ENCODE assay signal across 33 cellular contexts in the genomic region with DNA sequence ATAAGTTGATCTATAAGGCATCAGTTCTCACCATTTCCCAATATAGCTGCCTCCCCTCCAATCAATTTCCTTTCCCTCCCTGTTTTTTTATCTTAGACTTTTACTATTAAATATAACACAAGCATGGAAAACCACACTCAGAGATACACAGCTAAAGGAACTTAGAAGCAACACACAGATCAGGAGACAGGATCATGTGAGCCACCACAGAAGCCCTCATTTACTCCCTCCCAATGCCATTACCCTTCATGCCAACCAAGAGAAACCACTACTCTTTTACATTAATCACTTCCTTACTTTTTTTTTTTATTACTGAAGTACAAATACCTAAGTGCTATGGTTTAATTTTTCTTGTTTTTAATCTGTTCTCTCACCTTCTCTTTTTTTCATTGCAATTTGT.
"Had no signal": no experiment of that assay in that cellular context is flagged by ENCODE, and none has a peak within 500 bp of the region (broad histone marks: within the 10 kb centered on the region; RNA-seq: fewer than 3 reads in every experiment).

No MANE protein-coding gene starts in this region.

- FAIRE-seq: colon, endometrium, endothelial cell of umbilical vein had no signal

- H3K4me3 Mint-ChIP-seq: activated CD4-positive, alpha-beta memory T cell treated with anti-CD3 and anti-CD28 coated beads for 36 hours; activated CD4-positive, alpha-beta T cell treated with anti-CD3 and anti-CD28 coated beads for 36 hours; activated CD4-positive, alpha-beta T cell treated with anti-CD3 and anti-CD28 coated beads, Interleukin-2, amount 10 ng/mL, durations not matched to agents 24 days and 14 days; activated CD8-positive, alpha-beta memory T cell treated with anti-CD3 and anti-CD28 coated beads, Interleukin-2, amount 10 ng/mL, durations not matched to agents 7 days and 5 days; activated CD8-positive, alpha-beta T cell treated with anti-CD3 and anti-CD28 coated beads, Interleukin-2, amount 10 ng/mL, durations not matched to agents 7 days and 5 days; activated naive CD4-positive, alpha-beta T cell treated with anti-CD3 and anti-CD28 coated beads for 36 hours; activated naive CD4-positive, alpha-beta T cell treated with anti-CD3 and anti-CD28 coated beads, Interleukin-2, amount 50 U/mL, for 24 hours; activated naive CD8-positive, alpha-beta T cell treated with anti-CD3 and anti-CD28 coated beads for 36 hours; activated naive CD8-positive, alpha-beta T cell treated with anti-CD3 and anti-CD28 coated beads, Interleukin-2, amount 50 U/mL, for 24 hours; activated T-helper 1 cell treated with anti-CD3 and anti-CD28 coated beads, Interleukin-12 subunit alpha, Interleukin-12 subunit beta, Interleukin-2, Interleukin-4 antibody, amounts not matched to agents 30 ng/mL and 10 ng/mL and 1 ng/mL, durations not matched to agents 14 hours and 24 hours and 36 hours had no signal

- ATAC-seq: activated CD4-positive, alpha-beta T cell treated with anti-CD3 and anti-CD28 coated beads for 36 hours; activated CD8-positive, alpha-beta memory T cell treated with anti-CD3 and anti-CD28 coated beads, Interleukin-2, amount 10 ng/mL, durations not matched to agents 7 days and 5 days; activated CD8-positive, alpha-beta T cell treated with anti-CD3 and anti-CD28 coated beads, Interleukin-2, amount 10 ng/mL, durations not matched to agents 7 days and 5 days; activated naive CD8-positive, alpha-beta T cell treated with anti-CD3 and anti-CD28 coated beads, Interleukin-2, amount 50 U/mL, for 24 hours; body of pancreas; esophagus mucosa; gastroesophageal sphincter; heart right ventricle had no signal

- H3K27me3 ChIP-seq: adrenal gland, body of pancreas, gastroesophageal sphincter, heart right ventricle had no signal

- H3K9me3 ChIP-seq: adrenal gland, body of pancreas, gastroesophageal sphincter had no signal

- H3K27ac ChIP-seq: adrenal gland, body of pancreas, gastroesophageal sphincter, heart right ventricle had no signal

- DNase-seq: activated CD4-positive, alpha-beta memory T cell treated with anti-CD3 and anti-CD28 coated beads for 36 hours; activated CD4-positive, alpha-beta T cell treated with anti-CD3 and anti-CD28 coated beads for 36 hours; activated CD4-positive, alpha-beta T cell treated with anti-CD3 and anti-CD28 coated beads, Interleukin-2, amount 10 ng/mL, durations not matched to agents 24 days and 14 days; activated CD4-positive, CD25-positive, alpha-beta regulatory T cell; activated CD4-positive, CD25-positive, alpha-beta regulatory T cell treated with anti-CD3 and anti-CD28 coated beads, Interleukin-2, amount 50 U/mL, for 72 hours; activated CD8-positive, alpha-beta memory T cell treated with anti-CD3 and anti-CD28 coated beads, Interleukin-2, amount 10 ng/mL, durations not matched to agents 7 days and 5 days; activated CD8-positive, alpha-beta memory T cell treated with anti-CD3 and anti-CD28 coated beads, Interleukin-2, amount 50 U/mL, for 4 hours; activated CD8-positive, alpha-beta T cell treated with anti-CD3 and anti-CD28 coated beads, Interleukin-2, amount 10 ng/mL, durations not matched to agents 7 days and 5 days; activated effector memory CD4-positive, alpha-beta T cell treated with anti-CD3 and anti-CD28 coated beads, Interleukin-2, amount 50 U/mL, for 16 hours; activated naive CD4-positive, alpha-beta T cell treated with anti-CD3 and anti-CD28 coated beads for 36 hours; activated naive CD8-positive, alpha-beta T cell treated with anti-CD3 and anti-CD28 coated beads for 36 hours; activated naive CD8-positive, alpha-beta T cell treated with anti-CD3 and anti-CD28 coated beads, Interleukin-2, amount 50 U/mL, for 24 hours; activated T-cell treated with anti-CD3 and anti-CD28 coated beads, Interleukin-2, amount 50 U/mL, for 1 hour; activated T-cell treated with anti-CD3 and anti-CD28 coated beads, Interleukin-2, amount 50 U/mL, for 48 hours; adrenal gland; amygdala; aorta; body of pancreas; caudate nucleus; cortex of kidney; dermis blood vessel endothelial cell; effector CD8-positive, alpha-beta T cell; foreskin fibroblast; heart right ventricle; T-helper 2 cell had no signal

- H3K4me3 ChIP-seq: adrenal gland, body of pancreas, gastroesophageal sphincter, heart right ventricle had no signal

- H3K27me3 Mint-ChIP-seq: activated CD4-positive, alpha-beta memory T cell treated with anti-CD3 and anti-CD28 coated beads for 36 hours; activated CD4-positive, alpha-beta T cell treated with anti-CD3 and anti-CD28 coated beads for 36 hours; activated CD4-positive, alpha-beta T cell treated with anti-CD3 and anti-CD28 coated beads, Interleukin-2, amount 10 ng/mL, durations not matched to agents 24 days and 14 days; activated CD8-positive, alpha-beta memory T cell treated with anti-CD3 and anti-CD28 coated beads, Interleukin-2, amount 10 ng/mL, durations not matched to agents 7 days and 5 days; activated naive CD4-positive, alpha-beta T cell treated with anti-CD3 and anti-CD28 coated beads, Interleukin-2, amount 50 U/mL, for 24 hours; activated naive CD8-positive, alpha-beta T cell treated with anti-CD3 and anti-CD28 coated beads for 36 hours; activated naive CD8-positive, alpha-beta T cell treated with anti-CD3 and anti-CD28 coated beads, Interleukin-2, amount 50 U/mL, for 24 hours had no signal

- H3K9me3 Mint-ChIP-seq: activated naive CD4-positive, alpha-beta T cell treated with anti-CD3 and anti-CD28 coated beads, Interleukin-2, amount 50 U/mL, for 24 hours had no signal

- H3K27ac Mint-ChIP-seq: activated CD4-positive, alpha-beta memory T cell treated with anti-CD3 and anti-CD28 coated beads for 36 hours; activated CD4-positive, alpha-beta T cell treated with anti-CD3 and anti-CD28 coated beads for 36 hours; activated CD4-positive, alpha-beta T cell treated with anti-CD3 and anti-CD28 coated beads, Interleukin-2, amount 10 ng/mL, durations not matched to agents 24 days and 14 days; activated CD8-positive, alpha-beta memory T cell treated with anti-CD3 and anti-CD28 coated beads, Interleukin-2, amount 10 ng/mL, durations not matched to agents 7 days and 5 days; activated CD8-positive, alpha-beta T cell treated with anti-CD3 and anti-CD28 coated beads, Interleukin-2, amount 10 ng/mL, durations not matched to agents 7 days and 5 days; activated naive CD4-positive, alpha-beta T cell treated with anti-CD3 and anti-CD28 coated beads for 36 hours; activated naive CD4-positive, alpha-beta T cell treated with anti-CD3 and anti-CD28 coated beads, Interleukin-2, amount 50 U/mL, for 24 hours; activated naive CD8-positive, alpha-beta T cell treated with anti-CD3 and anti-CD28 coated beads for 36 hours; activated naive CD8-positive, alpha-beta T cell treated with anti-CD3 and anti-CD28 coated beads, Interleukin-2, amount 50 U/mL, for 24 hours; activated T-helper 1 cell treated with anti-CD3 and anti-CD28 coated beads, Interleukin-12 subunit alpha, Interleukin-12 subunit beta, Interleukin-2, Interleukin-4 antibody, amounts not matched to agents 30 ng/mL and 10 ng/mL and 1 ng/mL, durations not matched to agents 14 hours and 24 hours and 36 hours; activated T-helper 2 cell treated with anti-CD3 and anti-CD28 coated beads, Interferon-gamma antibody, Interleukin-2, Interleukin-4, amounts not matched to agents 10 μg/mL and 5 μg/mL and 100 μg/mL, durations not matched to agents 14 hours and 24 hours and 36 hours had no signal

- H3K4me1 ChIP-seq: body of pancreas, gastroesophageal sphincter had no signal

- H3K36me3 ChIP-seq: adrenal gland had no signal
